18 cellular contexts compared by ENCODE assay signal in the genomic region with DNA sequence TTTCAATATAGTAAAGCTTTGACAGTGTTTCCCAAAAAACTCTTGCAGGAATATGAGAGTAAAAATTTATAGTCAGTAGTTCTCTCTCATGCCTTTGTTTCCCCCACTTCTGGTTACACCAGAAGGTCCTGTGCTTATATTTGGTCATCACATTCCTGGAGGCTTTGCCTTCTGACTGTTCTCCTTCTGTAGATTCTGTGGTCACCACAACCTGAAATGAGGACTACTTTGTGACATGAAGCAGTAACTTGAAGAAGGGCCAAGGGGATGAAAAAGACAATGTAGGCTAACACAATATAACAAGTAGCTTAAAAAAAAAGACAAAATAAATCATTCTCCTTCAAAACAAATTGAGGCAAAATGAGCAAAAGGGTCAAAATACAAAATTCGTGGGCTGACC.
"Had no signal": no experiment of that assay in that cellular context is flagged by ENCODE, and none has a peak within 500 bp of the region (broad histone marks: within the 10 kb centered on the region; RNA-seq: fewer than 3 reads in every experiment).

No MANE protein-coding gene starts in this region.

- H3K4me1 ChIP-seq: SJSA1 had no signal

- DNase-seq: Kasumi-1, NCI-H1092 treated with DMSO at 0.1 percent for 48 hours, NCI-H1436, NCI-H187, NCI-H2029, NCI-H2107, NCI-H2227 treated with DMSO at 0.1 percent for 48 hours, NCI-H524 treated with DMSO at 0.1 percent for 48 hours, NCI-H69, NCI-H774, Right ventricle myocardium superior, RPMI8226, SIG-M5 had no signal

- H3K36me3 ChIP-seq: SJSA1 had no signal

- H3K27me3 ChIP-seq: SJSA1 had no signal

- H3K4me2 ChIP-seq: KMS-11 had no signal

- H3K9me3 ChIP-seq: SJSA1 had no signal

- H3K4me3 ChIP-seq: K562, SJSA1, SK-N-MC had no signal

- H3K27ac ChIP-seq: KMS-11, SJSA1, SK-N-MC had no signal

- ATAC-seq: HepG2, K562 had no signal

- H3K9ac ChIP-seq: KMS-11 had no signal
